In the genomic region with DNA sequence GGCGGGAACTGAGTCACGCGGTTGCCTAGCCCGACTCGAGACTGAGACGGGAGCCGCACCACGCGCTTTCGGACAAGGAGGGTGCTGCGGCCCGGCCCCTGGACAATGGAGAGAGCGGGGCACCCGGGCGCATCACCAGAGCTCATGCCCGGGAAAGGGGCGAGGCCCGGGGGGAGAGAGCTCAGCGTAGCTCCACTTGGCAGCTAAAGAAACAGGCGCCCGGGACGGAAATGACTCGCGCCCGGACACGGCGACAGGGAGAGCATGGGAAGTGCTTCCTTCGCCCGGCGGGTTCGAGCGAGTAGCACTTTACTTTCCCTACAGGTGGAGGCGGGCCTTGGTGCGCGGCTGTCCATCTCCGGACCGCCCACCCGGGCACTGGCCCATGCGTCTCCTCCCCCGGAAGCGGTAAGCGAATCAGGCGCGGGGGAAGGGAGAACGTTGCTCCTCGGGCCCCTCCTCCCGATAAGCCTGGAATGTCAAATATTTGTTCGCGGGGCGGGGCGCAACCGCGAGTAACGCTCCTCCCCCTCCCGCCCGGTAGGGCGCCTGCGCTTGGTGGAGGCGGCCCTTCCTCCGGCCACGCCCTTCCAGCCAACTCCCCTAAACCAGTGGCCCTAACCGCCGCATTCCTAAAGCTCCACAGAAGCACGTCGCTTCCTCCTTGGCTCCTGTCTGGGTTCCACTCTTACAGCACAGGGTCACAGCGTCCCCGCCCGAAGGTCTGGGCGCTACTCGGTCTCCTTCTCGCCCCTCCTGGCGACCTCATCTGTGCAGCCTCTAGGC, we compare ENCODE assay signal across 8 cellular contexts. TPM values are rescaled to one million over a fixed set of nuclear protein-coding genes. Genes with fewer than 3 reads are reported as not detected.
DNase-seq lines count a peak whose midpoint lies in the region; ATAC-seq, FAIRE-seq and TF ChIP-seq lines count a peak whose summit lies in the region.

No MANE protein-coding gene starts in this region.

- peaks cover 3% of the 10 kb centered on the region for H3K36me3 Mint-ChIP-seq in dendritic cell treated with granulocyte-macrophage colony-stimulating factor and Interleukin-4, amounts not matched to agents 40 ng/mL and 50 ng/mL, for 4 days (ENCODE audit: low read depth)

- H3K27ac ChIP-seq in left lung = peak overlapping the region; percentile 90 to 91

- ATAC-seq in HG03439 (IDR thresholded peaks at IDR 0.05; ENCODE audit: unreplicated experiment) (peak; percentile 89), left lung (peak; percentile 78)

- intact Hi-C loops in dendritic cell treated with granulocyte-macrophage colony-stimulating factor and Interleukin-4, amounts not matched to agents 40 ng/mL and 50 ng/mL, for 4 days (cut with micrococcal nuclease) = loop anchor here (1.0 kb wide), 1 partner anchor 8 kb away; a partner anchor contains a TSS
- intact Hi-C loops in left lung (cut with DNase I) = no loop called here

- peak; percentile 97 for FAIRE-seq in GM19239 (lab: Jason Lieb, UNC)

- peaks cover 0 to 24% of the 10 kb centered on the region in 2 donors for H3K27me3 ChIP-seq in left lung

- no peaks in the 10 kb centered on the region for H3K9me3 ChIP-seq in left lung

- DNase-seq in Ammon's horn (ENCODE audit: low spot score) (peak; percentile 97), GM19239 (ENCODE audit: insufficient read length, low spot score) (peak; percentile 96), NCI-H69 (lab: John Stamatoyannopoulos, UW) (peak; percentile 97), left lung (peak; percentile 98)
- DNase-seq in activated CD4-positive, alpha-beta T cell treated with anti-CD3 and anti-CD28 coated beads, Interleukin-2, amount 50 U/mL, for 4 hours = peak; percentile 87
- peak; percentile 92 to 96 for DNase-seq in stimulated activated CD4-positive, alpha-beta T cell treated with anti-CD3 and anti-CD28 coated beads, Interleukin-2, amount 100 ng/mL, for 24 hours

- peaks cover 40% of the 10 kb centered on the region for H3K4me1 Mint-ChIP-seq in dendritic cell treated with granulocyte-macrophage colony-stimulating factor and Interleukin-4, amounts not matched to agents 40 ng/mL and 50 ng/mL, for 4 days (ENCODE audit: low read depth)

- no peaks in the 10 kb centered on the region for H3K9me3 Mint-ChIP-seq in dendritic cell treated with granulocyte-macrophage colony-stimulating factor and Interleukin-4, amounts not matched to agents 40 ng/mL and 50 ng/mL, for 4 days

- TF ChIP-seq CTCF in left lung (IDR thresholded peaks at IDR 0.05) = no peak

- H3K4me3 Mint-ChIP-seq in dendritic cell treated with granulocyte-macrophage colony-stimulating factor and Interleukin-4, amounts not matched to agents 40 ng/mL and 50 ng/mL, for 4 days = peak overlapping the region; percentile 87

- peak overlapping the region; percentile 93 for H3K27ac Mint-ChIP-seq in dendritic cell treated with granulocyte-macrophage colony-stimulating factor and Interleukin-4, amounts not matched to agents 40 ng/mL and 50 ng/mL, for 4 days

- H3K36me3 ChIP-seq in left lung = peaks cover 0 to 3% of the 10 kb centered on the region in 2 donors

- peaks cover 30% of the 10 kb centered on the region for H3K27me3 Mint-ChIP-seq in dendritic cell treated with granulocyte-macrophage colony-stimulating factor and Interleukin-4, amounts not matched to agents 40 ng/mL and 50 ng/mL, for 4 days

- H3K4me1 ChIP-seq in left lung = peaks cover 5 to 51% of the 10 kb centered on the region in 2 donors

- H3K4me3 ChIP-seq in left lung = peak overlapping the region; percentile 59 to 72

RNA-seq across cellular contexts. Expression of a gene that starts 1.5 kb away (rescaled TPM):
- total RNA-seq in left lung = 10 to 100 TPM; 47.9 to 62.6 TPM

RNA-seq across cellular contexts. Expression of a gene that starts 7.7 kb away (rescaled TPM):
- 10 to 100 TPM; 34.5 to 35.1 TPM for total RNA-seq in left lung

RNA-seq across cellular contexts. Expression of a gene that starts 26.9 kb away (rescaled TPM):
- 10 to 100 TPM; 47.4 to 55.6 TPM for total RNA-seq in left lung

Comparison
In these comparisons a context has a peak if more than half of its experiments do, and no peak if none do; other contexts are left out.
1. Peak in every context shown above with its lines: DNase-seq, ATAC-seq, H3K4me3 ChIP-seq and H3K27ac ChIP-seq.